In the genomic region with DNA sequence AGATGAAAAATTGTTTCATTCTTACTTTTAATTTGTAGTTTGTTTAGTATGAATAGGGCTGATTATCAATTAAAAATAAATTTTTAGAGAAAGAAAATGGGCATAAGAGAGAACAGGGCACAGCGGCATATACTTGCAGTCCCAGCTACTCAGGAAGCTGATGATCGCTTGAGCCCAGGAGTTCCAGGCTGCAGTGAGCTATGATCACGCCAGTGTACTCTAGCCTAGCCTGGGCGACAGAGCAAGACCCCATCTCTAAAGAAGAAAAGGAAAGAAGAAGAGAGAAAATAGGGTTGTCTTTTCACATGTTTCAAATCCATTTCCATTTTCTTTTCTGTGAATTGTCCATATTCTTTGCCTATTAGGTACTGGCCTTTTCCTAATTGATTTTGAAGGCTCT, we compare ENCODE assay signal across 1 cellular context.
TF ChIP-seq lines count a peak whose summit lies in the region.

No MANE protein-coding gene starts in this region.

TF ChIP-seq in IMR-90, 13 proteins besides CTCF, POLR2A, EP300 and RAD21 (continued from another document):
- TF ChIP-seq ELK1 (IDR thresholded peaks at IDR 0.05; ENCODE audit: borderline replicate concordance, low read depth, low read length) = no peak
- TF ChIP-seq MXI1 (IDR thresholded peaks at IDR 0.05; ENCODE audit: borderline replicate concordance, low read depth, low read length) = no peak
- TF ChIP-seq NFE2L2 (IDR thresholded peaks at IDR 0.05; ENCODE audit: low read depth, low read length) = no peak
